ENCODE assay signal across 10 cellular contexts in the genomic region with DNA sequence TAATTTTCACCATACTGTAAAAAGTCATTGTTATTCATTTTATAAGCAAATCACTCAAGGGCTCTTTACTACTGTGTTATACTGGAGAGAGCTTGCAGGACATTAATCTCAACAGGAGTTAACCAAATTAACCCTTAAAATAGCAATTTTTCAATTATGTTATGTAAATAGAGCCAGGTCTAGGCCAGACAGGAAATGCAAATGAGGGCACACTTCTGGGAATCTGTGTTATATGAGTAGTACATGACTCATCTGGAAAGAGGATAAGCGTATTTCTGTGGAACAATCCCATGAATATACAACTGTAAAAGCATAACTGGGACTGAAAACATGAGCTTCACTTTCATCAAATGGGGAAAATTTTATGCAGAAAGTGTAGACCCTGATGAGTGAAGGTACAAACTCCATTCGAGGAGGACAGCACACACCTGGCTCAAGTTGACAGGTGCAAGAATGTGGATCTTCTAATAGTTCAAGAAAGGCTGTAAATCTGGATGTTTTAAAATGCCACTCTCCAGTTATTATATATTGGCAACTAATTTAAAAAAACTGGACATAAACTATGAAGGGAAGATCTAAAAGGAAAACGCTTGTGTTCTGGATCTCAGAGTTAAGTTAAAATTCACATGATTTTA.
DNase-seq lines count a peak whose midpoint lies in the region; ATAC-seq, FAIRE-seq and TF ChIP-seq lines count a peak whose summit lies in the region.
"Had no signal": no experiment of that assay in that cellular context is flagged by ENCODE, and none has a peak within 500 bp of the region (broad histone marks: within the 10 kb centered on the region; RNA-seq: fewer than 3 reads in every experiment).

No MANE protein-coding gene starts in this region.

- H3K4me1 ChIP-seq in K562 (replicated peaks in 1 of 2; ENCODE audit: control insufficient read depth in 2 of 2, insufficient read depth in 2 of 2, low read length in 2 of 2), result peaks cover 11 to 59% of the 10 kb centered on the region in 2 experiments

- no peak for TF ChIP-seq POLR2A in K562 (conservative IDR thresholded peaks at IDR 0.05)

- no peak overlapping the region for H3K4me3 Mint-ChIP-seq in mesothelial cell of epicardium
- H3K4me3 Mint-ChIP-seq in activated CD4-positive, alpha-beta T cell treated with anti-CD3 and anti-CD28 coated beads, Interleukin-2, amount 10 ng/mL, durations not matched to agents 7 days and 5 days, result no peak overlapping the region

- peak; percentile 91 for ATAC-seq in K562
- no peak for ATAC-seq in HG02642 (IDR thresholded peaks at IDR 0.05; ENCODE audit: poor library complexity, unreplicated experiment)

- no peaks in the 10 kb centered on the region for H3K79me2 ChIP-seq in K562 (ENCODE audit: control insufficient read depth, insufficient read depth, low read length)

- TF ChIP-seq RAD21 in K562 (CRISPR knock-in tag; conservative IDR thresholded peaks at IDR 0.05 in 1 of 2, IDR thresholded peaks at IDR 0.05 in 1 of 2), result no peak

- peak overlapping the region in 1 of 2 experiments; percentile 36; a peak in 2 of 4 replicates for H3K9ac ChIP-seq in K562 (ENCODE audit: insufficient read depth in 1 of 2, low read depth in 2 of 2, low read length in 2 of 2)

- H3K27me3 ChIP-seq in K562 (ENCODE audit: control insufficient read depth in 2 of 2, insufficient read depth in 2 of 2, low read length in 2 of 2), result no peaks in the 10 kb centered on the region

- H3K36me3 ChIP-seq in K562 (ENCODE audit: control insufficient read depth, insufficient read depth, low read length), result no peaks in the 10 kb centered on the region

- in situ Hi-C loops in K562 (cut with MboI), result no loop called here

- no peaks in the 10 kb centered on the region for H4K20me1 ChIP-seq in K562 (replicated peaks; ENCODE audit: control insufficient read depth, insufficient read depth, low read length)

- CTCF ChIA-PET in K562 (lab: Yijun Ruan, JAX; ENCODE audit: low intra/inter-chr PET ratio), result no interaction called here
- CTCF ChIA-PET in activated CD4-positive, alpha-beta T cell treated with anti-CD3 and anti-CD28 coated beads, Interleukin-2, amount 10 ng/mL, durations not matched to agents 7 days and 5 days (lab: Charles Lee), result interaction anchor here (0.6 to 1.3 kb wide), 2 partner anchors 11 to 76 kb away, joined by 3 read pairs; no protein-coding TSS in a partner anchor

- H2AFZ ChIP-seq in K562 (ENCODE audit: low read depth, low read length), result peak overlapping the region; percentile 89

- peak; percentile 84 for TF ChIP-seq EP300 in K562 (IDR thresholded peaks at IDR 0.05; ENCODE audit: low read length)

- peak; percentile 86 for FAIRE-seq in K562 (lab: Jason Lieb, UNC)

- WGBS in K562 (ENCODE audit: insufficient coverage, low coverage, missing lambda C conversion rate), result 7% methylated on average over 3 of the region's 3 CpGs

- no peaks in the 10 kb centered on the region for H3K27me3 Mint-ChIP-seq in mesothelial cell of epicardium (ENCODE audit: low read depth)
- no peaks in the 10 kb centered on the region for H3K27me3 Mint-ChIP-seq in activated CD4-positive, alpha-beta T cell treated with anti-CD3 and anti-CD28 coated beads, Interleukin-2, amount 10 ng/mL, durations not matched to agents 7 days and 5 days
- H3K27me3 Mint-ChIP-seq: progenitor cell of endocrine pancreas had no signal

- peaks cover 70% of the 10 kb centered on the region for H3K4me1 Mint-ChIP-seq in mesothelial cell of epicardium
- peaks cover 17% of the 10 kb centered on the region for H3K4me1 Mint-ChIP-seq in activated CD4-positive, alpha-beta T cell treated with anti-CD3 and anti-CD28 coated beads, Interleukin-2, amount 10 ng/mL, durations not matched to agents 7 days and 5 days

- peak overlapping the region; percentile 92 for H3K27ac Mint-ChIP-seq in mesothelial cell of epicardium
- H3K27ac Mint-ChIP-seq in activated CD4-positive, alpha-beta T cell treated with anti-CD3 and anti-CD28 coated beads, Interleukin-2, amount 10 ng/mL, durations not matched to agents 7 days and 5 days, result no peak overlapping the region
- H3K27ac Mint-ChIP-seq: progenitor cell of endocrine pancreas had no signal

- DNase-seq in Daoy (ENCODE audit: low read depth), result peak; percentile 62
- peak; percentile 83 for DNase-seq in M059J (ENCODE audit: low read depth)
- DNase-seq in K562 (ENCODE audit: extremely low read depth in 1 of 4, low spot score in 3 of 4), result peak in 2 of 4 experiments; percentile 71 to 85
- DNase-seq in mesothelial cell of epicardium (ENCODE audit: low spot score in 2 of 2, unreplicated experiment in 2 of 2), result no peak
- DNase-seq in SHP77 (lab: John Stamatoyannopoulos, UW), result no peak
- no peak for DNase-seq in activated CD4-positive, alpha-beta T cell treated with anti-CD3 and anti-CD28 coated beads, Interleukin-2, amount 10 ng/mL, durations not matched to agents 7 days and 5 days
- DNase-seq: activated naive CD4-positive, alpha-beta T cell treated with Interleukin-2 at 50 U/mL for 16 hours; MM.1S had no signal

- no peak overlapping the region for H3K4me3 ChIP-seq in K562

- no peaks in the 10 kb centered on the region for H3K9me1 ChIP-seq in K562 (ENCODE audit: control insufficient read depth, insufficient read depth, low read length)

- H3K9me3 ChIP-seq in K562 (replicated peaks; ENCODE audit: control insufficient read depth, insufficient read depth, low read depth, low read length), result no peaks in the 10 kb centered on the region

- peak overlapping the region; percentile 85 for H3K27ac ChIP-seq in K562 (ENCODE audit: extremely low read depth, low read depth, low read length)

- intact Hi-C loops in K562 (cut with micrococcal nuclease), result no loop called here

- TF ChIP-seq CTCF in K562 (IDR thresholded peaks at IDR 0.05 in 2 of 3, conservative IDR thresholded peaks at IDR 0.05 in 1 of 3; ENCODE audit: insufficient read depth in 2 of 3, low read depth in 1 of 3, low read length in 3 of 3) (no peak), mesothelial cell of epicardium (IDR thresholded peaks at IDR 0.05; ENCODE audit: unreplicated experiment) (no peak)

- POLR2A ChIA-PET in K562 (lab: Yijun Ruan, JAX), result interaction anchor here (0.6 to 0.8 kb wide), 2 partner anchors 20 to 96 kb away, joined by 3 to 5 read pairs; no protein-coding TSS in a partner anchor
- POLR2A ChIA-PET in activated CD4-positive, alpha-beta T cell treated with anti-CD3 and anti-CD28 coated beads, Interleukin-2, amount 10 ng/mL, durations not matched to agents 7 days and 5 days (lab: Charles Lee), result no interaction called here

- peak overlapping the region; percentile 71 for H3K4me2 ChIP-seq in K562 (ENCODE audit: insufficient read depth, low read length)

- H3K36me3 Mint-ChIP-seq in mesothelial cell of epicardium, result no peaks in the 10 kb centered on the region
- H3K36me3 Mint-ChIP-seq in activated CD4-positive, alpha-beta T cell treated with anti-CD3 and anti-CD28 coated beads, Interleukin-2, amount 10 ng/mL, durations not matched to agents 7 days and 5 days (ENCODE audit: low read depth), result peaks cover 4% of the 10 kb centered on the region

- H3K9me3 Mint-ChIP-seq in mesothelial cell of epicardium, result no peaks in the 10 kb centered on the region
- no peaks in the 10 kb centered on the region for H3K9me3 Mint-ChIP-seq in activated CD4-positive, alpha-beta T cell treated with anti-CD3 and anti-CD28 coated beads, Interleukin-2, amount 10 ng/mL, durations not matched to agents 7 days and 5 days

- no TSS peak for BruUV-seq in K562 (replicated peaks; lab: Mats Ljungman, UMichigan)

TF ChIP-seq in K562, 482 proteins besides CTCF, POLR2A, EP300 and RAD21 (continues in another document):
- peak; percentile 71 for TF ChIP-seq ZNF316 (IDR thresholded peaks at IDR 0.05)
- 0 out of 2 replicates have a peak, but pooled peaks have one; percentile 6 for TF ChIP-seq MYC (IDR thresholded peaks at IDR 0.05; ENCODE audit: low read depth, low read length)
- TF ChIP-seq MYC (CRISPR knock-in tag; IDR thresholded peaks at IDR 0.05; ENCODE audit: borderline replicate concordance, low read depth), result no peak
- no peak for TF ChIP-seq ERF (CRISPR knock-in tag; IDR thresholded peaks at IDR 0.05)
- TF ChIP-seq STAT5A (IDR thresholded peaks at IDR 0.05; ENCODE audit: borderline replicate concordance, low read length), result peak; percentile 64
- TF ChIP-seq, protein P1, sequence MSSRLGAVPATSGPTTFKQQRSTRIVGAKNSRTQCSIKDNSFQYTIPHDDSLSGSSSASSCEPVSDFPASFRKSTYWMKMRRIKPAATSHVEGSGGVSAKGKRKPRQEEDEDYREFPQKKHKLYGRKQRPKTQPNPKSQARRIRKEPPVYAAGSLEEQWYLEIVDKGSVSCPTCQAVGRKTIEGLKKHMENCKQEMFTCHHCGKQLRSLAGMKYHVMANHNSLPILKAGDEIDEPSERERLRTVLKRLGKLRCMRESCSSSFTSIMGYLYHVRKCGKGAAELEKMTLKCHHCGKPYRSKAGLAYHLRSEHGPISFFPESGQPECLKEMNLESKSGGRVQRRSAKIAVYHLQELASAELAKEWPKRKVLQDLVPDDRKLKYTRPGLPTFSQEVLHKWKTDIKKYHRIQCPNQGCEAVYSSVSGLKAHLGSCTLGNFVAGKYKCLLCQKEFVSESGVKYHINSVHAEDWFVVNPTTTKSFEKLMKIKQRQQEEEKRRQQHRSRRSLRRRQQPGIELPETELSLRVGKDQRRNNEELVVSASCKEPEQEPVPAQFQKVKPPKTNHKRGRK (tag; IDR thresholded peaks at IDR 0.05), result no peak
- TF ChIP-seq NEUROD1 (IDR thresholded peaks at IDR 0.05; ENCODE audit: borderline replicate concordance, low read depth, low read length, partially characterized antibody), result peak; percentile 47
- no peak for TF ChIP-seq SETDB1 (IDR thresholded peaks at IDR 0.05; ENCODE audit: low read length)
- no peak for TF ChIP-seq ZNF79 (CRISPR knock-in tag; IDR thresholded peaks at IDR 0.05; ENCODE audit: low read depth)
- TF ChIP-seq SMARCE1 (IDR thresholded peaks at IDR 0.05), result peak; percentile 74
- TF ChIP-seq ASH1L (IDR thresholded peaks at IDR 0.05; ENCODE audit: borderline replicate concordance, low read depth, partially characterized antibody), result peak; percentile 79
- TF ChIP-seq MAFF (IDR thresholded peaks at IDR 0.05; ENCODE audit: low read length), result peak; percentile 69
- TF ChIP-seq, protein P2, sequence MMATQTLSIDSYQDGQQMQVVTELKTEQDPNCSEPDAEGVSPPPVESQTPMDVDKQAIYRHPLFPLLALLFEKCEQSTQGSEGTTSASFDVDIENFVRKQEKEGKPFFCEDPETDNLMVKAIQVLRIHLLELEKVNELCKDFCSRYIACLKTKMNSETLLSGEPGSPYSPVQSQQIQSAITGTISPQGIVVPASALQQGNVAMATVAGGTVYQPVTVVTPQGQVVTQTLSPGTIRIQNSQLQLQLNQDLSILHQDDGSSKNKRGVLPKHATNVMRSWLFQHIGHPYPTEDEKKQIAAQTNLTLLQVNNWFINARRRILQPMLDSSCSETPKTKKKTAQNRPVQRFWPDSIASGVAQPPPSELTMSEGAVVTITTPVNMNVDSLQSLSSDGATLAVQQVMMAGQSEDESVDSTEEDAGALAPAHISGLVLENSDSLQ (IDR thresholded peaks at IDR 0.05), result no peak
- no peak for TF ChIP-seq NELFE (IDR thresholded peaks at IDR 0.05; ENCODE audit: insufficient read depth, insufficient read length)
- peak; percentile 44; the same call in 1 of the 2 replicates for TF ChIP-seq NCOR1 (IDR thresholded peaks at IDR 0.05)
- TF ChIP-seq ZEB2 (IDR thresholded peaks at IDR 0.05), result no peak

Comparison
In these comparisons a context has a peak if more than half of its experiments do, and no peak if none do; other contexts are left out.
1. DNase-seq: peak in Daoy (single experiment) and M059J (single experiment); none in mesothelial cell of epicardium (0 of 2), SHP77 (0 of 2) and activated CD4-positive, alpha-beta T cell treated with anti-CD3 and anti-CD28 coated beads, Interleukin-2, amount 10 ng/mL, durations not matched to agents 7 days and 5 days (single experiment).